15 cellular contexts compared by ENCODE assay signal in the genomic region with DNA sequence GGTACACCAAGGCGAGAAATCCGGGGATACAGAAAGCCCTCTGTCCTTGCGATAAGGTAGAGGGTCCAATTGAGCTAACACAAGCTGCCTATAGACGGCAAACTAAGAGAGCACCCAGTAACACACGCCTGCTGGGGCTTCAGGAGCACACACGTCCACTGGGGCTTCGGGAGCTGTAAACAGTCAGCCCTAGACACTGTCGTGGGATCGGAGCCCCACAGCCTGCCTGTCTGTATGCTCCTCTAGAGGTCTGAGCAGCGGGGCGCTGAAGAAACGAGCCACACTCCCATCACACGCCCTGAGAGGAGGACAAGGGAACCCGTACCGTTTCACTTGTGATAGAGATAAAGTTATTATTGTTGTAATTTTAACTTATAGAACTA. TPM values are rescaled to one million over a fixed set of nuclear protein-coding genes. Genes with fewer than 3 reads are reported as not detected.
DNase-seq lines count a peak whose midpoint lies in the region; ATAC-seq and TF ChIP-seq lines count a peak whose summit lies in the region.
"Had no signal": no experiment of that assay in that cellular context is flagged by ENCODE, and none has a peak within 500 bp of the region (broad histone marks: within the 10 kb centered on the region; RNA-seq: fewer than 3 reads in every experiment).

No MANE protein-coding gene starts in this region.

- H3K9me3 ChIP-seq in esophagus squamous epithelium (no peaks in the 10 kb centered on the region), prostate gland (no peaks in the 10 kb centered on the region)

- no peak for ATAC-seq in GM21576 (IDR thresholded peaks at IDR 0.05; ENCODE audit: unreplicated experiment)
- ATAC-seq in GM21390 (IDR thresholded peaks at IDR 0.05; ENCODE audit: unreplicated experiment) = no peak
- no peak for ATAC-seq in HG02763 (IDR thresholded peaks at IDR 0.05; ENCODE audit: unreplicated experiment)
- ATAC-seq: activated T-cell treated with anti-CD3 and anti-CD28 coated beads, Interleukin-2, amount 50 U/mL, for 4 hours; left colon had no signal

- TF ChIP-seq POLR2A in esophagus squamous epithelium (IDR thresholded peaks at IDR 0.05) = no peak
- TF ChIP-seq POLR2A in prostate gland (IDR thresholded peaks at IDR 0.05) = no peak

- H3K4me3 ChIP-seq in esophagus squamous epithelium = no peak overlapping the region
- H3K4me3 ChIP-seq in prostate gland = no peak overlapping the region

- H3K27me3 ChIP-seq in esophagus squamous epithelium (no peaks in the 10 kb centered on the region), prostate gland (replicated peaks; ENCODE audit: insufficient read depth) (no peaks in the 10 kb centered on the region)

- intact Hi-C loops in esophagus squamous epithelium (cut with DNase I) (no loop called here), prostate gland (cut with DNase I) (no loop called here)

- H3K27ac ChIP-seq in esophagus squamous epithelium = peak overlapping the region; percentile 49 to 86 (median 70)
- peak overlapping the region; percentile 51 to 67 for H3K27ac ChIP-seq in prostate gland

- WGBS in esophagus squamous epithelium, 2 donors = 57 to 83% methylated on average over 14 to 15 of the region's 15 CpGs
- WGBS in prostate gland = 68% methylated on average over 15 of the region's 15 CpGs

- DNase-seq in Ammon's horn (ENCODE audit: low spot score) = peak; percentile 47
- DNase-seq in SHP77 (lab: John Stamatoyannopoulos, UW) = peak; percentile 56 to 67
- DNase-seq in esophagus squamous epithelium (lab: John Stamatoyannopoulos, UW) = no peak
- no peak for DNase-seq in prostate gland (ENCODE audit: low spot score)
- DNase-seq in NCI-H1092 (lab: John Stamatoyannopoulos, UW) = no peak
- DNase-seq: activated naive CD8-positive, alpha-beta T cell treated with anti-CD3 and anti-CD28 coated beads, Interleukin-2, amount 10 ng/mL, durations not matched to agents 7 days and 5 days; activated T-cell treated with anti-CD3 and anti-CD28 coated beads, Interleukin-2, amount 50 U/mL, for 4 hours; cortex of kidney; MM.1S; trophoblast cell had no signal

- H3K36me3 ChIP-seq in esophagus squamous epithelium (no peaks in the 10 kb centered on the region), prostate gland (no peaks in the 10 kb centered on the region)

- H3K4me1 ChIP-seq in esophagus squamous epithelium (peaks cover 0 to 23% (median 4%) of the 10 kb centered on the region in 3 donors), prostate gland (replicated peaks) (peaks cover 2% of the 10 kb centered on the region)

- TF ChIP-seq CTCF in esophagus squamous epithelium (IDR thresholded peaks at IDR 0.05) (no peak), prostate gland (IDR thresholded peaks at IDR 0.05) (no peak)

RNA-seq across cellular contexts. Expression of a gene that starts 0.5 kb away (rescaled TPM):
- 1 to 10 TPM in 1 of 4 donors, under 1 TPM in 1, not detected in 2; 0.94 to 6.1 TPM for total RNA-seq in esophagus squamous epithelium
- total RNA-seq in prostate gland = 1 to 10 TPM in 1 of 2 donors, under 1 TPM in 1; 0.14 to 2.8 TPM
- total RNA-seq: activated naive CD8-positive, alpha-beta T cell treated with anti-CD3 and anti-CD28 coated beads, Interleukin-2, amount 10 ng/mL, durations not matched to agents 7 days and 5 days; activated T-cell treated with anti-CD3 and anti-CD28 coated beads, Interleukin-2, amount 50 U/mL, for 4 hours; left colon; renal cortical epithelial cell had no signal

Comparison
In these comparisons a context has a peak if more than half of its experiments do, and no peak if none do; other contexts are left out.
1. DNase-seq: peak in Ammon's horn (single experiment) and SHP77 (2 of 2); none in esophagus squamous epithelium (single experiment), prostate gland (single experiment) and NCI-H1092 (single experiment).